20 cellular contexts compared by ENCODE assay signal in genomic region chr6:166440106-166440505, GRCh38. TPM values are rescaled to one million over a fixed set of nuclear protein-coding genes. Genes with fewer than 3 reads are reported as not detected.
DNase-seq lines count a peak whose midpoint lies in the region; ATAC-seq and TF ChIP-seq lines count a peak whose summit lies in the region.
"Had no signal": no experiment of that assay in that cellular context is flagged by ENCODE, and none has a peak within 500 bp of the region (broad histone marks: within the 10 kb centered on the region; RNA-seq: fewer than 3 reads in every experiment).

No MANE protein-coding gene starts in this region.

- H3K9me3 ChIP-seq in BLaER1 treated with 17β-estradiol and CSF1 and Interleukin-3, amounts not matched to agents 10 nM and 100 nM (replicated peaks in 1 of 11) = peaks cover 0 to 15% (median 0%) of the 10 kb centered on the region in 11 experiments; a peak in 7 of 22 replicates
- no peaks in the 10 kb centered on the region for H3K9me3 ChIP-seq in RWPE2 (ENCODE audit: severe bottlenecking)

- peaks cover 0 to 15% (median 0%) of the 10 kb centered on the region in 11 experiments; a peak in 2 of 22 replicates for H3K27me3 ChIP-seq in BLaER1 treated with 17β-estradiol and CSF1 and Interleukin-3, amounts not matched to agents 10 nM and 100 nM
- H3K27me3 ChIP-seq in RWPE2 (ENCODE audit: insufficient read depth, poor library complexity, severe bottlenecking) = no peaks in the 10 kb centered on the region

- TF ChIP-seq CTCF in RWPE2 (IDR thresholded peaks at IDR 0.05; ENCODE audit: poor library complexity, severe bottlenecking) = no peak
- no peak for TF ChIP-seq CTCF in RWPE1 (conservative IDR thresholded peaks at IDR 0.05; ENCODE audit: low read depth)

- peaks cover 15 to 80% (median 54%) of the 10 kb centered on the region in 10 experiments for H3K4me1 ChIP-seq in BLaER1 treated with 17β-estradiol and CSF1 and Interleukin-3, amounts not matched to agents 10 nM and 100 nM
- H3K4me1 ChIP-seq in RWPE2 (ENCODE audit: insufficient read depth, poor library complexity, severe bottlenecking) = no peaks in the 10 kb centered on the region

- peaks cover 0 to 7% (median 0%) of the 10 kb centered on the region in 11 experiments; a peak in 2 of 22 replicates for H3K36me3 ChIP-seq in BLaER1 treated with 17β-estradiol and CSF1 and Interleukin-3, amounts not matched to agents 10 nM and 100 nM
- peaks cover 12% of the 10 kb centered on the region for H3K36me3 ChIP-seq in RWPE2 (ENCODE audit: low read depth)

- H3K4me3 ChIP-seq in BLaER1 treated with 17β-estradiol and CSF1 and Interleukin-3, amounts not matched to agents 10 nM and 100 nM = no peak overlapping the region
- H3K4me3 ChIP-seq in RWPE2 (ENCODE audit: severe bottlenecking) = no peak overlapping the region
- H3K4me3 ChIP-seq: PC-9 had no signal

- peak; percentile 33 for DNase-seq in activated CD8-positive, alpha-beta memory T cell treated with anti-CD3 and anti-CD28 coated beads, Interleukin-2, amount 50 U/mL, for 48 hours
- no peak for DNase-seq in activated CD8-positive, alpha-beta memory T cell treated with anti-CD3 and anti-CD28 coated beads, Interleukin-2, amount 50 U/mL, for 4 hours
- DNase-seq in RWPE2 (ENCODE audit: low spot score) (peak; percentile 36), mesenteric fat pad (ENCODE audit: low spot score) (peak; percentile 16), RWPE1 (ENCODE audit: low spot score) (no peak)
- no peak for DNase-seq in activated CD4-positive, alpha-beta T cell treated with anti-CD3 and anti-CD28 coated beads for 1 hour
- DNase-seq: CD8-positive, alpha-beta memory T cell; DMS79 treated with DMSO at 0.1 percent for 48 hours; NCI-H1048; NCI-H1417; NCI-H1694; NCI-H2081; NCI-H2227 treated with DMSO at 0.1 percent for 48 hours; NCI-H526 treated with DMSO at 0.1 percent for 48 hours; PC-9; SHP77 treated with DMSO at 0.1 percent for 48 hours had no signal

- H4K20me1 ChIP-seq in BLaER1 treated with 17β-estradiol and CSF1 and Interleukin-3, amounts not matched to agents 10 nM and 100 nM = no peaks in the 10 kb centered on the region

- CTCF ChIA-PET in RWPE1 (lab: Yijun Ruan, JAX) = no interaction called here

- peak overlapping the region in 9 of 11 experiments; percentile 25 to 80 (median 65); a peak in 16 of 22 replicates for H3K4me2 ChIP-seq in BLaER1 treated with 17β-estradiol and CSF1 and Interleukin-3, amounts not matched to agents 10 nM and 100 nM
- H3K4me2 ChIP-seq: KMS-11, PC-9 had no signal

- POLR2A ChIA-PET in RWPE1 (lab: Yijun Ruan, JAX; ENCODE audit: low non-redundant PET) = no interaction called here

- no peak overlapping the region for H3K9ac ChIP-seq in BLaER1 treated with 17β-estradiol and CSF1 and Interleukin-3, amounts not matched to agents 10 nM and 100 nM
- H3K9ac ChIP-seq: KMS-11 had no signal

- H3K27ac ChIP-seq in BLaER1 treated with 17β-estradiol and CSF1 and Interleukin-3, amounts not matched to agents 10 nM and 100 nM = peak overlapping the region in 2 of 11 experiments; percentile 3 to 15; a peak in 2 of 22 replicates
- H3K27ac ChIP-seq in RWPE2 (ENCODE audit: poor library complexity, severe bottlenecking) (no peak overlapping the region), RWPE1 (no peak overlapping the region)
- H3K27ac ChIP-seq: KMS-11, PC-9 had no signal

- ATAC-seq in RWPE2 (ENCODE audit: low read depth) (no peak), GM21619 (IDR thresholded peaks at IDR 0.05; ENCODE audit: unreplicated experiment) (no peak)
- ATAC-seq: HCT116 had no signal

RNA-seq across cellular contexts. Expression of gene MPC1, which starts 57.4 kb away (rescaled TPM):
- 49.1 TPM for total RNA-seq in mesenteric fat pad

Comparison
In these comparisons a context has a peak if more than half of its experiments do, and no peak if none do; other contexts are left out.
1. DNase-seq: peak in activated CD8-positive, alpha-beta memory T cell treated with anti-CD3 and anti-CD28 coated beads, Interleukin-2, amount 50 U/mL, for 48 hours (single experiment), RWPE2 (single experiment) and mesenteric fat pad (single experiment); none in activated CD8-positive, alpha-beta memory T cell treated with anti-CD3 and anti-CD28 coated beads, Interleukin-2, amount 50 U/mL, for 4 hours (single experiment), RWPE1 (single experiment) and activated CD4-positive, alpha-beta T cell treated with anti-CD3 and anti-CD28 coated beads for 1 hour (single experiment).